In genomic region chr13:102870677-102871415, GRCh38 we compare ENCODE assay signal across 8 cellular contexts. TPM values are rescaled to one million over a fixed set of nuclear protein-coding genes. Genes with fewer than 3 reads are reported as not detected.
DNase-seq lines count a peak whose midpoint lies in the region; ATAC-seq, FAIRE-seq and TF ChIP-seq lines count a peak whose summit lies in the region.

No MANE protein-coding gene starts in this region.

- no peaks in the 10 kb centered on the region for H3K27me3 Mint-ChIP-seq in GM23338 (ENCODE audit: insufficient read depth, low read depth, poor library complexity)

- TF ChIP-seq POLR2A in K562 (conservative IDR thresholded peaks at IDR 0.05) = no peak

- H3K9ac ChIP-seq in K562 (ENCODE audit: insufficient read depth in 1 of 2, low read depth in 2 of 2, low read length in 2 of 2) (no peak overlapping the region), skeletal muscle tissue (ENCODE audit: low read depth in 1 of 3, low read length in 3 of 3) (peak overlapping the region in 2 of 3 donors; percentile 58 to 73)

- H4K20me1 ChIP-seq in GM23338 (replicated peaks; ENCODE audit: insufficient read depth) (0 out of 2 replicates have a peak, but pooled peaks cover 2% of the 10 kb centered on the region), K562 (replicated peaks; ENCODE audit: control insufficient read depth, insufficient read depth, low read length) (no peaks in the 10 kb centered on the region)

- H3K9me3 Mint-ChIP-seq in GM23338 = no peaks in the 10 kb centered on the region

- no peaks in the 10 kb centered on the region for H3F3A ChIP-seq in GM23338 (replicated peaks; ENCODE audit: low read depth)

- TF ChIP-seq CTCF in GM23338 (conservative IDR thresholded peaks at IDR 0.05; ENCODE audit: low read depth in 2 of 2) (peak; percentile 88 to 93), K562 (IDR thresholded peaks at IDR 0.05 in 2 of 3, conservative IDR thresholded peaks at IDR 0.05 in 1 of 3; ENCODE audit: insufficient read depth in 2 of 3, low read depth in 1 of 3, low read length in 3 of 3) (peak; percentile 54 to 72 (median 65))

- POLR2A ChIA-PET in K562 (lab: Yijun Ruan, JAX) = no interaction called here

- peaks cover 34% of the 10 kb centered on the region; the same call in 2 of the 3 replicates for H3K36me3 Mint-ChIP-seq in GM23338 (ENCODE audit: low read depth)

- CTCF ChIA-PET in K562 (lab: Yijun Ruan, JAX; ENCODE audit: low intra/inter-chr PET ratio) = no interaction called here

- H3K4me2 ChIP-seq in GM23338 (no peak overlapping the region), K562 (ENCODE audit: insufficient read depth, low read length) (no peak overlapping the region)

- H2AFZ ChIP-seq in GM23338 (no peak overlapping the region), K562 (ENCODE audit: low read depth, low read length) (no peak overlapping the region)

- H3K9me3 ChIP-seq in K562 (replicated peaks; ENCODE audit: control insufficient read depth, insufficient read depth, low read depth, low read length) (no peaks in the 10 kb centered on the region), skeletal muscle tissue (ENCODE audit: control insufficient read depth in 3 of 3, low read length in 3 of 3) (no peaks in the 10 kb centered on the region)

- H3K27ac ChIP-seq in GM23338 (ENCODE audit: low read depth) (no peak overlapping the region), K562 (ENCODE audit: extremely low read depth, low read depth, low read length) (no peak overlapping the region), skeletal muscle tissue (ENCODE audit: low read depth, low read length) (no peak overlapping the region)

- no TSS peak for BruUV-seq in K562 (replicated peaks; lab: Mats Ljungman, UMichigan)

- H3K4me3 ChIP-seq in GM23338 (no peak overlapping the region), K562 (no peak overlapping the region), skeletal muscle tissue (ENCODE audit: low read length in 3 of 3) (peak overlapping the region in 1 of 3 donors; percentile 23)

- H3K4me1 Mint-ChIP-seq in GM23338 = peaks cover 10% of the 10 kb centered on the region

- peak; percentile 54 for FAIRE-seq in K562 (lab: Jason Lieb, UNC)

- H3K36me3 ChIP-seq in GM23338 (ENCODE audit: insufficient read depth) = peaks cover 17% of the 10 kb centered on the region; the same call in 1 of the 2 replicates
- peaks cover 66% of the 10 kb centered on the region for H3K36me3 ChIP-seq in K562 (ENCODE audit: control insufficient read depth, insufficient read depth, low read length)
- H3K36me3 ChIP-seq in skeletal muscle tissue (ENCODE audit: control insufficient read depth in 3 of 3, insufficient read depth in 3 of 3, low read length in 3 of 3) = peaks cover 18 to 50% (median 47%) of the 10 kb centered on the region in 3 donors

- H3K79me2 ChIP-seq in GM23338 (replicated peaks; ENCODE audit: insufficient read depth) = no peaks in the 10 kb centered on the region
- H3K79me2 ChIP-seq in K562 (ENCODE audit: control insufficient read depth, insufficient read depth, low read length) = no peaks in the 10 kb centered on the region; the same call in 2 of the 3 replicates

- H3K4me3 Mint-ChIP-seq in GM23338 = no peak overlapping the region

- DNase-seq in NCI-H2029 (lab: John Stamatoyannopoulos, UW) = peak; percentile 1
- DNase-seq in NCI-H2029 treated with DMSO at 0.1 percent for 48 hours (lab: John Stamatoyannopoulos, UW) = no peak
- DNase-seq in GM23338 (ENCODE audit: low spot score) = peak; percentile 83
- peak; percentile 37 for DNase-seq in LoVo (ENCODE audit: low spot score)
- DNase-seq in T-helper 1 cell = peak in 4 of 5 donors; percentile 19 to 45 (median 31)
- DNase-seq in K562 (ENCODE audit: extremely low read depth in 1 of 4, low spot score in 3 of 4) = peak; percentile 38 to 58 (median 49)
- peak in 45 of 51 donors; percentile 2 to 77 (median 41) for DNase-seq in hypothalamus (lab: John Stamatoyannopoulos, UW)

- in situ Hi-C loops in K562 (cut with MboI) = no loop called here

- 40% methylated on average over 18 of the region's 22 CpGs for WGBS in K562 (ENCODE audit: insufficient coverage, low coverage, missing lambda C conversion rate)

- intact Hi-C loops in K562 (cut with micrococcal nuclease) = no loop called here

- no peaks in the 10 kb centered on the region for H3K9me2 ChIP-seq in GM23338 (ENCODE audit: insufficient read depth)

- no peaks in the 10 kb centered on the region for H3K27me3 ChIP-seq in GM23338 (ENCODE audit: insufficient read depth)
- no peaks in the 10 kb centered on the region for H3K27me3 ChIP-seq in K562 (ENCODE audit: control insufficient read depth in 2 of 2, insufficient read depth in 2 of 2, low read length in 2 of 2)
- H3K27me3 ChIP-seq in skeletal muscle tissue (ENCODE audit: control insufficient read depth in 3 of 3, insufficient read depth in 3 of 3, low read length in 3 of 3) = no peaks in the 10 kb centered on the region

- TF ChIP-seq RAD21 in K562 (CRISPR knock-in tag; conservative IDR thresholded peaks at IDR 0.05 in 1 of 2, IDR thresholded peaks at IDR 0.05 in 1 of 2) = peak; percentile 17 to 53; a peak in 2 of 4 replicates

- no peak overlapping the region for H3K27ac Mint-ChIP-seq in GM23338

- H3K4me1 ChIP-seq in GM23338 (ENCODE audit: insufficient read depth) (peaks cover 11% of the 10 kb centered on the region; the same call in 1 of the 2 replicates), K562 (replicated peaks in 1 of 2; ENCODE audit: control insufficient read depth in 2 of 2, insufficient read depth in 2 of 2, low read length in 2 of 2) (no peaks in the 10 kb centered on the region), skeletal muscle tissue (ENCODE audit: control insufficient read depth in 3 of 3, insufficient read depth in 3 of 3, low read length in 3 of 3) (peaks cover 19 to 25% (median 19%) of the 10 kb centered on the region in 3 donors)

- no peaks in the 10 kb centered on the region for H3K9me1 ChIP-seq in K562 (ENCODE audit: control insufficient read depth, insufficient read depth, low read length)

- no peak for TF ChIP-seq EP300 in K562 (IDR thresholded peaks at IDR 0.05; ENCODE audit: low read length)

- ATAC-seq in GM23338 (peak; percentile 97), K562 (peak; percentile 96)

TF ChIP-seq in GM23338, 12 proteins besides CTCF, POLR2A, EP300 and RAD21 (continues in another document):
- TF ChIP-seq POLR2AphosphoS5 (IDR thresholded peaks at IDR 0.05; ENCODE audit: low read depth) (no peak), ZNF331 (CRISPR knock-in tag; IDR thresholded peaks at IDR 0.05; ENCODE audit: low read depth) (no peak), EZH2phosphoT487 (IDR thresholded peaks at IDR 0.05; ENCODE audit: unreplicated experiment) (no peak), NANOG (IDR thresholded peaks at IDR 0.05; ENCODE audit: borderline replicate concordance) (no peak), CREB1 (CRISPR knock-in tag; IDR thresholded peaks at IDR 0.05; ENCODE audit: low read depth) (no peak), JUNB (IDR thresholded peaks at IDR 0.05; ENCODE audit: unreplicated experiment) (no peak), ETS1 (IDR thresholded peaks at IDR 0.05) (no peak)

TF ChIP-seq in K562, 482 proteins besides CTCF, POLR2A, EP300 and RAD21 (continues in another document):
- TF ChIP-seq HDGF (IDR thresholded peaks at IDR 0.05) (no peak), E2F8 (IDR thresholded peaks at IDR 0.05; ENCODE audit: low read depth, partially characterized antibody) (no peak), ZC3H11A (IDR thresholded peaks at IDR 0.05; ENCODE audit: low read depth, low read length) (no peak), ZNF354B (CRISPR knock-in tag; IDR thresholded peaks at IDR 0.05) (no peak)

RNA-seq across cellular contexts. Expression of gene ERCC5, which starts 25.0 kb away (rescaled TPM):
- 25.4 and 33.0 TPM in 2 replicates for total RNA-seq in GM23338 (2014; rRNA removed; shearing (Covaris generic))
- polyA plus RNA-seq in GM23338 (2016; fragmentation: Nextera tagmentation; extraction: Ambion mirVana) (21.9 and 26.2 TPM in 2 replicates), K562 (2011; rRNA removed) (16.6 and 17.6 TPM in 2 replicates), K562 (2014; fragmentation: Illumina TruSeq; extraction: Trizol) (32.5 and 35.4 TPM in 2 replicates), K562 (2014; fragmentation: Nextera tagmentation; extraction: Ambion mirVana) (10 to 100 TPM in 1 of 2 experiments, 1 to 10 TPM in 1; 7.4 to 10.4 TPM), K562 (2014; rRNA removed) (25.9 and 37.2 TPM in 2 replicates)
- 11.9 and 36.9 TPM in 2 replicates for total RNA-seq in K562 (2011; cell fraction: chromatin; rRNA removed; ENCODE audit: low replicate concordance)
- total RNA-seq in K562 (2011; cell fraction: nucleolus; rRNA removed) = 8.8 and 11.8 TPM in 2 replicates
- 14.2 and 14.5 TPM in 2 replicates for total RNA-seq in K562 (2011; cell fraction: nucleoplasm; rRNA removed)
- total RNA-seq in K562 (2014; rRNA removed) (29.3 and 33.9 TPM in 2 replicates), K562 (2014; rRNA removed; fragmentation: Illumina TruSeq; extraction: Trizol) (36.0 and 44.9 TPM in 2 replicates), K562 (2015; rRNA removed; fragmentation: Illumina TruSeq; extraction: Trizol) (37.6 and 43.1 TPM in 2 replicates), K562 (2021) (24.4 and 25.5 TPM in 2 replicates), skeletal muscle tissue (38.1 TPM)
- polyA plus RNA-seq in K562 (2011; cell fraction: cytosol; rRNA removed) = 3.6 and 8.8 TPM in 2 replicates
- 30.0 and 36.8 TPM in 2 replicates for polyA plus RNA-seq in K562 (2011; cell fraction: nucleus; rRNA removed)
- polyA plus RNA-seq in K562 (2012) = 18.3 and 21.3 TPM in 2 replicates
- 19.4 and 24.8 TPM in 2 replicates for polyA minus RNA-seq in K562 (2011; rRNA and poly(A)+ RNA removed)
- polyA minus RNA-seq in K562 (2011; cell fraction: cytosol; rRNA and poly(A)+ RNA removed) = 11.5 and 13.3 TPM in 2 replicates
- 22.9 and 39.3 TPM in 2 replicates for polyA minus RNA-seq in K562 (2011; cell fraction: nucleus; rRNA and poly(A)+ RNA removed)

Comparison
In these comparisons a context has a peak if more than half of its experiments do, and no peak if none do; other contexts are left out.
1. H3K9ac ChIP-seq: peak in skeletal muscle tissue (2 of 3); none in K562 (0 of 2).